Comparison of ENCODE assay signal across 17 cellular contexts in genomic region chr15:40922608-40923005, GRCh38. TPM values are rescaled to one million over a fixed set of nuclear protein-coding genes. Genes with fewer than 3 reads are reported as not detected.
DNase-seq lines count a peak whose midpoint lies in the region; ATAC-seq, FAIRE-seq and TF ChIP-seq lines count a peak whose summit lies in the region.
"Had no signal": no experiment of that assay in that cellular context is flagged by ENCODE, and none has a peak within 500 bp of the region (broad histone marks: within the 10 kb centered on the region; RNA-seq: fewer than 3 reads in every experiment).

No MANE protein-coding gene starts in this region.

- ATAC-seq in HepG2 (no peak), right lobe of liver (no peak), GM19324 (IDR thresholded peaks at IDR 0.05; ENCODE audit: low FRiP score, unreplicated experiment) (no peak)
- ATAC-seq in CD8-positive, alpha-beta T cell, result no peak

- H3K27me3 Mint-ChIP-seq in endothelial cell (ENCODE audit: unreplicated experiment), result peaks cover 26% of the 10 kb centered on the region
- peaks cover 27% of the 10 kb centered on the region for H3K27me3 Mint-ChIP-seq in CD8-positive, alpha-beta T cell (ENCODE audit: low read depth)

- no peaks in the 10 kb centered on the region for H4K20me1 ChIP-seq in HepG2 (ENCODE audit: insufficient read depth, low read length)
- no peaks in the 10 kb centered on the region for H4K20me1 ChIP-seq in osteoblast (ENCODE audit: insufficient read depth, low read length)

- CTCF ChIA-PET in HepG2 (lab: Yijun Ruan, JAX; ENCODE audit: low intra/inter-chr PET ratio, low total read pairs), result no interaction called here
- CTCF ChIA-PET in CD8-positive, alpha-beta T cell (lab: Charles Lee), result interaction anchor here (0.7 to 2.0 kb wide), 4 partner anchors 11 to 42 kb away, joined by 3 to 10 read pairs (median 4); no protein-coding TSS in a partner anchor

- peaks cover 68% of the 10 kb centered on the region for H3K4me1 Mint-ChIP-seq in endothelial cell (ENCODE audit: unreplicated experiment)
- H3K4me1 Mint-ChIP-seq in CD8-positive, alpha-beta T cell (ENCODE audit: low read depth), result peaks cover 21% of the 10 kb centered on the region

- H3K4me1 ChIP-seq in HepG2 (ENCODE audit: insufficient read depth, low read length) (peaks cover 78% of the 10 kb centered on the region), right lobe of liver (peaks cover 0 to 16% (median 6%) of the 10 kb centered on the region in 4 donors), osteoblast (ENCODE audit: insufficient read depth, low read length) (no peaks in the 10 kb centered on the region)
- H3K4me1 ChIP-seq in CD8-positive, alpha-beta T cell (ENCODE audit: insufficient read depth, low read length), result peaks cover 23% of the 10 kb centered on the region

- peaks cover 22% of the 10 kb centered on the region for H3K36me3 Mint-ChIP-seq in endothelial cell (ENCODE audit: low read depth, unreplicated experiment)
- H3K36me3 Mint-ChIP-seq in CD8-positive, alpha-beta T cell, result no peaks in the 10 kb centered on the region

- DNase-seq in HepG2 (ENCODE audit: low spot score), result no peak
- DNase-seq in right lobe of liver, result no peak
- DNase-seq in endothelial cell (ENCODE audit: low spot score), result no peak
- peak; percentile 54 for DNase-seq in osteoblast (ENCODE audit: insufficient read length, low spot score, missing footprints)
- no peak for DNase-seq in CD8-positive, alpha-beta T cell
- DNase-seq in DMS53 (lab: John Stamatoyannopoulos, UW), result no peak
- DNase-seq: 8988T; AML-193; C1 segment of cervical spinal cord; CD4-positive, alpha-beta T cell; COR-L47; GM23248; H7 had no signal

- H3K9ac ChIP-seq in HepG2 (ENCODE audit: insufficient read depth, low read depth, low read length), result no peak overlapping the region
- H3K9ac ChIP-seq: GM23248 had no signal

- H3K27ac Mint-ChIP-seq in endothelial cell (ENCODE audit: unreplicated experiment), result peak overlapping the region; percentile 78
- H3K27ac Mint-ChIP-seq in CD8-positive, alpha-beta T cell, result no peak overlapping the region
- H3K27ac Mint-ChIP-seq: CD4-positive, alpha-beta T cell; IgD-negative memory B cell had no signal

- TF ChIP-seq CTCF in HepG2 (CRISPR knock-in tag; IDR thresholded peaks at IDR 0.05), result no peak
- TF ChIP-seq CTCF in right lobe of liver (IDR thresholded peaks at IDR 0.05), result no peak
- no peak for TF ChIP-seq CTCF in endothelial cell (IDR thresholded peaks at IDR 0.05; ENCODE audit: unreplicated experiment)
- no peak for TF ChIP-seq CTCF in osteoblast (IDR thresholded peaks at IDR 0.05; ENCODE audit: extremely low read depth, low read depth, low read length)
- TF ChIP-seq CTCF in CD8-positive, alpha-beta T cell (IDR thresholded peaks at IDR 0.05), result no peak

- in situ Hi-C loops in HepG2 (cut with HindIII; ENCODE audit: extremely low pct_ligation_motif_present, low pct_unique_long_range_greater_than_20kb), result no loop called here

- TF ChIP-seq POLR2A in HepG2 (IDR thresholded peaks at IDR 0.05; ENCODE audit: insufficient read depth in 1 of 2, low read depth in 2 of 2, low read length in 2 of 2) (no peak), right lobe of liver (IDR thresholded peaks at IDR 0.05) (no peak)

- H3K9me3 ChIP-seq in HepG2 (ENCODE audit: low read length) (no peaks in the 10 kb centered on the region), right lobe of liver (no peaks in the 10 kb centered on the region), osteoblast (ENCODE audit: low read depth, low read length) (no peaks in the 10 kb centered on the region)
- H3K9me3 ChIP-seq in CD8-positive, alpha-beta T cell (ENCODE audit: low read length), result no peaks in the 10 kb centered on the region

- TF ChIP-seq RAD21 in HepG2 (CRISPR knock-in tag; IDR thresholded peaks at IDR 0.05), result no peak

- no peaks in the 10 kb centered on the region for H3K9me3 Mint-ChIP-seq in endothelial cell (ENCODE audit: unreplicated experiment)
- H3K9me3 Mint-ChIP-seq in CD8-positive, alpha-beta T cell, result no peaks in the 10 kb centered on the region
- H3K9me3 Mint-ChIP-seq: CD4-positive, alpha-beta T cell; IgD-negative memory B cell had no signal

- no peak for FAIRE-seq in HepG2 (lab: Jason Lieb, UNC)
- FAIRE-seq: GM18507 had no signal

- H3K36me3 ChIP-seq in HepG2 (replicated peaks in 1 of 2; ENCODE audit: control insufficient read depth in 1 of 2, insufficient read depth in 2 of 2, low read length in 2 of 2) (no peaks in the 10 kb centered on the region), right lobe of liver (no peaks in the 10 kb centered on the region), osteoblast (ENCODE audit: insufficient read depth, low read length) (no peaks in the 10 kb centered on the region)
- H3K36me3 ChIP-seq in CD8-positive, alpha-beta T cell (ENCODE audit: insufficient read depth, low read length), result no peaks in the 10 kb centered on the region

- BruUV-seq in HepG2 (replicated peaks; lab: Mats Ljungman, UMichigan), result no TSS peak

- H3K79me2 ChIP-seq in HepG2 (ENCODE audit: insufficient read depth, low read length) (no peaks in the 10 kb centered on the region), osteoblast (ENCODE audit: insufficient read depth, low read length) (no peaks in the 10 kb centered on the region)

- POLR2A ChIA-PET in HepG2 (lab: Yijun Ruan, JAX), result no interaction called here
- POLR2A ChIA-PET in CD8-positive, alpha-beta T cell (lab: Charles Lee), result no interaction called here

- intact Hi-C loops in HepG2 (cut with micrococcal nuclease; ENCODE audit: unreplicated experiment), result no loop called here
- intact Hi-C loops in right lobe of liver (cut with DNase I), result no loop called here
- intact Hi-C loops in CD8-positive, alpha-beta T cell (cut with DNase I, micrococcal nuclease), result no loop called here

- TF ChIP-seq EP300 in HepG2 (IDR thresholded peaks at IDR 0.05; ENCODE audit: low read depth in 2 of 2, low read length in 2 of 2) (no peak), HepG2 (CRISPR knock-in tag; IDR thresholded peaks at IDR 0.05; ENCODE audit: borderline replicate concordance) (no peak)

- under 1% methylated on average over 10 of the region's 10 CpGs for WGBS in HepG2 (ENCODE audit: low lambda C conversion rate)
- WGBS in right lobe of liver (ENCODE audit: insufficient coverage, low coverage, low lambda C conversion rate, missing lambda C conversion rate), result 52% methylated on average over 4 of the region's 10 CpGs

- H3K4me3 ChIP-seq in HepG2 (replicated peaks in 1 of 3; ENCODE audit: insufficient read depth in 1 of 3, low read depth in 2 of 3, low read length in 3 of 3) (peak overlapping the region in 1 of 3 experiments; percentile 37; a peak in 1 of 6 replicates), right lobe of liver (no peak overlapping the region), osteoblast (ENCODE audit: insufficient read depth, low read length) (no peak overlapping the region)
- no peak overlapping the region for H3K4me3 ChIP-seq in CD8-positive, alpha-beta T cell (ENCODE audit: low read depth, low read length)
- H3K4me3 ChIP-seq: GM23248 had no signal

- H3K4me3 Mint-ChIP-seq in endothelial cell (ENCODE audit: unreplicated experiment), result peak overlapping the region; percentile 67
- H3K4me3 Mint-ChIP-seq in CD8-positive, alpha-beta T cell, result no peak overlapping the region
- H3K4me3 Mint-ChIP-seq: CD4-positive, alpha-beta T cell had no signal

- H3K4me2 ChIP-seq in HepG2 (ENCODE audit: low read depth, low read length), result peak overlapping the region; percentile 64
- H3K4me2 ChIP-seq in osteoblast (ENCODE audit: insufficient read depth, low read length), result no peak overlapping the region

- H3K27ac ChIP-seq in HepG2 (ENCODE audit: extremely low read length, insufficient read depth, low read length) (no peak overlapping the region), right lobe of liver (no peak overlapping the region), osteoblast (ENCODE audit: low read depth, low read length) (no peak overlapping the region)
- H3K27ac ChIP-seq in CD8-positive, alpha-beta T cell (ENCODE audit: low read depth, low read length), result no peak overlapping the region
- H3K27ac ChIP-seq: GM23248 had no signal

- H2AFZ ChIP-seq in HepG2 (ENCODE audit: low read length) (no peak overlapping the region), osteoblast (ENCODE audit: low read length) (no peak overlapping the region)
- H2AFZ ChIP-seq: GM23248 had no signal

- peaks cover 3 to 66% of the 10 kb centered on the region in 2 experiments; a peak in 4 of 5 replicates for H3K27me3 ChIP-seq in HepG2 (ENCODE audit: control insufficient read depth in 1 of 2, insufficient read depth in 2 of 2, low read length in 2 of 2)
- peaks cover 0 to 12% of the 10 kb centered on the region in 2 donors for H3K27me3 ChIP-seq in right lobe of liver
- peaks cover 28% of the 10 kb centered on the region for H3K27me3 ChIP-seq in osteoblast (ENCODE audit: insufficient read depth, low read length)
- peaks cover 23% of the 10 kb centered on the region for H3K27me3 ChIP-seq in CD8-positive, alpha-beta T cell (ENCODE audit: insufficient read depth, low read length)

RNA-seq across cellular contexts. Expression of gene DLL4, which starts 6.5 kb away (rescaled TPM):
- total RNA-seq in HepG2 (2016; rRNA removed; fragmentation: Illumina TruSeq; extraction: Trizol), result 0.13 and 0.20 TPM in 2 replicates
- total RNA-seq in HepG2 (2016; cell fraction: cytosol; rRNA removed; fragmentation: Illumina TruSeq; extraction: Trizol; ENCODE audit: low read depth), result 0.09 and 0.10 TPM in 2 replicates
- 0.07 and 0.19 TPM in 2 replicates for total RNA-seq in HepG2 (2016; cell fraction: insoluble cytoplasmic fraction; rRNA removed; fragmentation: Illumina TruSeq; extraction: Trizol)
- total RNA-seq in HepG2 (2016; cell fraction: membrane; rRNA removed; fragmentation: Illumina TruSeq; extraction: Trizol), result 0.03 and 0.15 TPM in 2 replicates
- 0.19 TPM in 1 of 2 replicates, not detected in the other for total RNA-seq in HepG2 (2016; cell fraction: nucleus; rRNA removed; fragmentation: Illumina TruSeq; extraction: Trizol)
- 0.25 and 0.27 TPM in 2 replicates for polyA plus RNA-seq in HepG2 (2011; rRNA removed)
- polyA plus RNA-seq in HepG2 (2011; cell fraction: cytosol; rRNA removed), result 0.13 and 0.24 TPM in 2 replicates
- polyA plus RNA-seq in HepG2 (2011; cell fraction: nucleus; rRNA removed), result 0.50 and 0.61 TPM in 2 replicates
- 0.13 and 0.43 TPM in 2 replicates for polyA plus RNA-seq in HepG2 (2012)
- polyA plus RNA-seq in HepG2 (2016; cell fraction: cytosol; fragmentation: Illumina TruSeq; extraction: Trizol; ENCODE audit: low read depth), result 0.07 TPM in 1 of 2 replicates, not detected in the other
- polyA plus RNA-seq in HepG2 (2016; cell fraction: insoluble cytoplasmic fraction; fragmentation: Illumina TruSeq; extraction: Trizol; ENCODE audit: low read depth), result 0.13 and 0.19 TPM in 2 replicates
- 0.06 and 0.08 TPM in 2 replicates for polyA plus RNA-seq in HepG2 (2016; cell fraction: membrane; fragmentation: Illumina TruSeq; extraction: Trizol; ENCODE audit: low read depth)
- polyA plus RNA-seq in HepG2 (2016; cell fraction: nucleus; fragmentation: Illumina TruSeq; extraction: Trizol; ENCODE audit: insufficient read depth, low read depth), result 0.34 and 0.39 TPM in 2 replicates
- 0.98 and 7.6 TPM in 2 replicates for polyA minus RNA-seq in HepG2 (2011; rRNA and poly(A)+ RNA removed; ENCODE audit: low replicate concordance)
- 0.35 and 0.59 TPM in 2 replicates for polyA minus RNA-seq in HepG2 (2011; cell fraction: cytosol; rRNA and poly(A)+ RNA removed)
- 0.12 and 0.26 TPM in 2 replicates for polyA minus RNA-seq in HepG2 (2011; cell fraction: nucleus; rRNA and poly(A)+ RNA removed)
- total RNA-seq in right lobe of liver, result 1 to 10 TPM; 2.9 to 8.7 (median 4.2) TPM
- total RNA-seq in endothelial cell (ENCODE audit: unreplicated experiment), result 257 TPM
- not detected in 2 replicates for total RNA-seq in osteoblast
- total RNA-seq in CD8-positive, alpha-beta T cell, result under 1 TPM; 0.08 TPM
- total RNA-seq: Daoy, GM23248, H7 had no signal
- polyA plus RNA-seq: GM23248, IgD-negative memory B cell had no signal

RNA-seq across cellular contexts. Expression of gene VPS18, which starts 28.4 kb away (rescaled TPM):
- 15.8 and 17.0 TPM in 2 replicates for total RNA-seq in HepG2 (2016; rRNA removed; fragmentation: Illumina TruSeq; extraction: Trizol)
- 1.2 and 1.9 TPM in 2 replicates for total RNA-seq in HepG2 (2016; cell fraction: cytosol; rRNA removed; fragmentation: Illumina TruSeq; extraction: Trizol; ENCODE audit: low read depth)
- total RNA-seq in HepG2 (2016; cell fraction: insoluble cytoplasmic fraction; rRNA removed; fragmentation: Illumina TruSeq; extraction: Trizol), result 14.9 and 16.0 TPM in 2 replicates
- 3.9 and 4.3 TPM in 2 replicates for total RNA-seq in HepG2 (2016; cell fraction: membrane; rRNA removed; fragmentation: Illumina TruSeq; extraction: Trizol)
- total RNA-seq in HepG2 (2016; cell fraction: nucleus; rRNA removed; fragmentation: Illumina TruSeq; extraction: Trizol), result 9.9 and 11.2 TPM in 2 replicates
- polyA plus RNA-seq in HepG2 (2011; rRNA removed), result 5.8 and 7.4 TPM in 2 replicates
- 6.0 and 7.5 TPM in 2 replicates for polyA plus RNA-seq in HepG2 (2011; cell fraction: cytosol; rRNA removed)
- 9.2 and 9.4 TPM in 2 replicates for polyA plus RNA-seq in HepG2 (2011; cell fraction: nucleus; rRNA removed)
- 5.0 and 5.3 TPM in 2 replicates for polyA plus RNA-seq in HepG2 (2012)
- polyA plus RNA-seq in HepG2 (2016; cell fraction: cytosol; fragmentation: Illumina TruSeq; extraction: Trizol; ENCODE audit: low read depth), result 0.57 and 0.62 TPM in 2 replicates
- 9.1 and 10.3 TPM in 2 replicates for polyA plus RNA-seq in HepG2 (2016; cell fraction: insoluble cytoplasmic fraction; fragmentation: Illumina TruSeq; extraction: Trizol; ENCODE audit: low read depth)
- polyA plus RNA-seq in HepG2 (2016; cell fraction: membrane; fragmentation: Illumina TruSeq; extraction: Trizol; ENCODE audit: low read depth), result 1.1 and 1.8 TPM in 2 replicates
- polyA plus RNA-seq in HepG2 (2016; cell fraction: nucleus; fragmentation: Illumina TruSeq; extraction: Trizol; ENCODE audit: insufficient read depth, low read depth), result 13.2 and 13.9 TPM in 2 replicates
- polyA minus RNA-seq in HepG2 (2011; rRNA and poly(A)+ RNA removed; ENCODE audit: low replicate concordance), result 42.6 and 112 TPM in 2 replicates
- polyA minus RNA-seq in HepG2 (2011; cell fraction: cytosol; rRNA and poly(A)+ RNA removed), result 11.8 and 12.4 TPM in 2 replicates
- 9.3 and 9.8 TPM in 2 replicates for polyA minus RNA-seq in HepG2 (2011; cell fraction: nucleus; rRNA and poly(A)+ RNA removed)
- 10 to 100 TPM in 5 of 6 experiments, 1 to 10 TPM in 1; 8.4 to 24.7 (median 12.9) TPM for total RNA-seq in right lobe of liver
- 39.2 TPM for total RNA-seq in endothelial cell (ENCODE audit: unreplicated experiment)
- 55.4 and 60.8 TPM in 2 replicates for total RNA-seq in osteoblast
- 10 to 100 TPM; 21.7 to 23.6 TPM for total RNA-seq in CD8-positive, alpha-beta T cell

RNA-seq across cellular contexts. Expression of gene CHAC1, which starts 30.7 kb away (rescaled TPM):
- total RNA-seq in HepG2 (2016; rRNA removed; fragmentation: Illumina TruSeq; extraction: Trizol) (not detected in 2 replicates), right lobe of liver (10 to 100 TPM in 2 of 6 experiments, 1 to 10 TPM in 1, under 1 TPM in 3; 0.22 to 11.6 (median 0.97) TPM), endothelial cell (ENCODE audit: unreplicated experiment) (16.4 TPM), osteoblast (30.0 and 30.1 TPM in 2 replicates)
- not detected in 2 replicates for total RNA-seq in HepG2 (2016; cell fraction: cytosol; rRNA removed; fragmentation: Illumina TruSeq; extraction: Trizol; ENCODE audit: low read depth)
- not detected in 2 replicates for total RNA-seq in HepG2 (2016; cell fraction: insoluble cytoplasmic fraction; rRNA removed; fragmentation: Illumina TruSeq; extraction: Trizol)
- total RNA-seq in HepG2 (2016; cell fraction: membrane; rRNA removed; fragmentation: Illumina TruSeq; extraction: Trizol), result 0.15 TPM in 1 of 2 replicates, not detected in the other
- total RNA-seq in HepG2 (2016; cell fraction: nucleus; rRNA removed; fragmentation: Illumina TruSeq; extraction: Trizol), result not detected in 2 replicates
- polyA plus RNA-seq in HepG2 (2011; rRNA removed), result 0.44 and 0.46 TPM in 2 replicates
- 0.41 and 0.63 TPM in 2 replicates for polyA plus RNA-seq in HepG2 (2011; cell fraction: cytosol; rRNA removed)
- 0.21 and 0.48 TPM in 2 replicates for polyA plus RNA-seq in HepG2 (2011; cell fraction: nucleus; rRNA removed)
- polyA plus RNA-seq in HepG2 (2012), result 0.39 TPM in 1 of 2 replicates, not detected in the other
- not detected in 2 replicates for polyA plus RNA-seq in HepG2 (2016; cell fraction: cytosol; fragmentation: Illumina TruSeq; extraction: Trizol; ENCODE audit: low read depth)
- polyA plus RNA-seq in HepG2 (2016; cell fraction: insoluble cytoplasmic fraction; fragmentation: Illumina TruSeq; extraction: Trizol; ENCODE audit: low read depth), result not detected in 2 replicates
- not detected in 2 replicates for polyA plus RNA-seq in HepG2 (2016; cell fraction: membrane; fragmentation: Illumina TruSeq; extraction: Trizol; ENCODE audit: low read depth)
- not detected in 2 replicates for polyA plus RNA-seq in HepG2 (2016; cell fraction: nucleus; fragmentation: Illumina TruSeq; extraction: Trizol; ENCODE audit: insufficient read depth, low read depth)
- polyA minus RNA-seq in HepG2 (2011; rRNA and poly(A)+ RNA removed; ENCODE audit: low replicate concordance), result 0.58 and 21.7 TPM in 2 replicates
- polyA minus RNA-seq in HepG2 (2011; cell fraction: cytosol; rRNA and poly(A)+ RNA removed), result 1.1 and 2.0 TPM in 2 replicates
- 0.39 and 0.62 TPM in 2 replicates for polyA minus RNA-seq in HepG2 (2011; cell fraction: nucleus; rRNA and poly(A)+ RNA removed)
- under 1 TPM; 0.22 to 0.69 TPM for total RNA-seq in CD8-positive, alpha-beta T cell

RNA-seq across cellular contexts. Expression of gene RHOV, which starts 48.6 kb away (rescaled TPM):
- total RNA-seq in HepG2 (2016; rRNA removed; fragmentation: Illumina TruSeq; extraction: Trizol), result 0.15 and 0.18 TPM in 2 replicates
- not detected in 2 replicates for total RNA-seq in HepG2 (2016; cell fraction: cytosol; rRNA removed; fragmentation: Illumina TruSeq; extraction: Trizol; ENCODE audit: low read depth)
- total RNA-seq in HepG2 (2016; cell fraction: insoluble cytoplasmic fraction; rRNA removed; fragmentation: Illumina TruSeq; extraction: Trizol), result 0.15 TPM in 1 of 2 replicates, not detected in the other
- 0.09 and 0.10 TPM in 2 replicates for total RNA-seq in HepG2 (2016; cell fraction: membrane; rRNA removed; fragmentation: Illumina TruSeq; extraction: Trizol)
- total RNA-seq in HepG2 (2016; cell fraction: nucleus; rRNA removed; fragmentation: Illumina TruSeq; extraction: Trizol), result not detected in 2 replicates
- 0.07 and 0.17 TPM in 2 replicates for polyA plus RNA-seq in HepG2 (2011; rRNA removed)
- 0.08 and 0.09 TPM in 2 replicates for polyA plus RNA-seq in HepG2 (2011; cell fraction: cytosol; rRNA removed)
- not detected in 2 replicates for polyA plus RNA-seq in HepG2 (2011; cell fraction: nucleus; rRNA removed)
- polyA plus RNA-seq in HepG2 (2012), result not detected in 2 replicates
- 0.07 TPM in 1 of 2 replicates, not detected in the other for polyA plus RNA-seq in HepG2 (2016; cell fraction: cytosol; fragmentation: Illumina TruSeq; extraction: Trizol; ENCODE audit: low read depth)
- 0.17 and 0.19 TPM in 2 replicates for polyA plus RNA-seq in HepG2 (2016; cell fraction: insoluble cytoplasmic fraction; fragmentation: Illumina TruSeq; extraction: Trizol; ENCODE audit: low read depth)
- polyA plus RNA-seq in HepG2 (2016; cell fraction: membrane; fragmentation: Illumina TruSeq; extraction: Trizol; ENCODE audit: low read depth), result 0.10 TPM in 1 of 2 replicates, not detected in the other
- polyA plus RNA-seq in HepG2 (2016; cell fraction: nucleus; fragmentation: Illumina TruSeq; extraction: Trizol; ENCODE audit: insufficient read depth, low read depth), result 0.27 and 0.37 TPM in 2 replicates
- polyA minus RNA-seq in HepG2 (2011; rRNA and poly(A)+ RNA removed; ENCODE audit: low replicate concordance), result 43.4 TPM in 1 of 2 replicates, not detected in the other
- polyA minus RNA-seq in HepG2 (2011; cell fraction: cytosol; rRNA and poly(A)+ RNA removed), result 0.40 and 0.70 TPM in 2 replicates
- not detected in 2 replicates for polyA minus RNA-seq in HepG2 (2011; cell fraction: nucleus; rRNA and poly(A)+ RNA removed)
- not detected for total RNA-seq in right lobe of liver
- 1.4 TPM for total RNA-seq in endothelial cell (ENCODE audit: unreplicated experiment)
- total RNA-seq in osteoblast, result 0.36 TPM in 1 of 2 replicates, not detected in the other
- under 1 TPM; 0.24 to 0.25 TPM for total RNA-seq in CD8-positive, alpha-beta T cell
- total RNA-seq: GM23248 had no signal
- polyA plus RNA-seq: GM23248, IgD-negative memory B cell had no signal

Comparison
In these comparisons a context has a peak if more than half of its experiments do, and no peak if none do; other contexts are left out.
1. RNA of gene DLL4, which starts 6.5 kb away (total RNA-seq): 257 TPM in endothelial cell (single experiment); 2.9 to 8.7 TPM in right lobe of liver, 0.03 to 0.20 TPM in HepG2, 0.08 TPM in CD8-positive, alpha-beta T cell and not detected in osteoblast; every median in the first group is over 10 times any median in the second.